ENCODE assay signal across 1 cellular context in the genomic region with DNA sequence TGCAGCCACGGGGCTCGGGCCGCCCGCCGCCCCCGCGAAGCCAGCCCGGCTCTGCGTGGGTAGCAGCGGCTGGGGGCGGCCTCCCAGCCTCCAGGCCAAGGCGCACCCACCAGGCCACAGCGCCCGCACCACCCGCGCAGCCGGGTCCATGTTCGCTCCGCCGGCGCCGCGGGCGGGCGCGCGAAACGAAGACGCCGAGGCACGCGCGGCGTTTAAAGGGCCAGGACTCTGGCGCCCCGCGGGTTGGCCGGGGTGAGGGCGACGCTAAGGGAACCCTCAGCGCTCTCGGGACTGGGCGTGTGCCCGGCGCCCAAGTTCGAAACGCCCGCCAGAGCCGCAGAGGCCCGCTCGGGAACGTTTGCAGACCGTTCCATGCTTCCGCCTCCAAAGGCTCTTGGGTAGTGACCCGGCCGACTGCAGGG.
TF ChIP-seq lines count a peak whose summit lies in the region.

A gene (minus strand): TSS at position 162 of the 422 bp plus-strand sequence. CDS start 12 bp downstream, at position 150.

TF ChIP-seq in HepG2, 621 proteins besides CTCF, POLR2A, EP300 and RAD21 (continued from another document and continues in another):
- TF ChIP-seq, protein P1, sequence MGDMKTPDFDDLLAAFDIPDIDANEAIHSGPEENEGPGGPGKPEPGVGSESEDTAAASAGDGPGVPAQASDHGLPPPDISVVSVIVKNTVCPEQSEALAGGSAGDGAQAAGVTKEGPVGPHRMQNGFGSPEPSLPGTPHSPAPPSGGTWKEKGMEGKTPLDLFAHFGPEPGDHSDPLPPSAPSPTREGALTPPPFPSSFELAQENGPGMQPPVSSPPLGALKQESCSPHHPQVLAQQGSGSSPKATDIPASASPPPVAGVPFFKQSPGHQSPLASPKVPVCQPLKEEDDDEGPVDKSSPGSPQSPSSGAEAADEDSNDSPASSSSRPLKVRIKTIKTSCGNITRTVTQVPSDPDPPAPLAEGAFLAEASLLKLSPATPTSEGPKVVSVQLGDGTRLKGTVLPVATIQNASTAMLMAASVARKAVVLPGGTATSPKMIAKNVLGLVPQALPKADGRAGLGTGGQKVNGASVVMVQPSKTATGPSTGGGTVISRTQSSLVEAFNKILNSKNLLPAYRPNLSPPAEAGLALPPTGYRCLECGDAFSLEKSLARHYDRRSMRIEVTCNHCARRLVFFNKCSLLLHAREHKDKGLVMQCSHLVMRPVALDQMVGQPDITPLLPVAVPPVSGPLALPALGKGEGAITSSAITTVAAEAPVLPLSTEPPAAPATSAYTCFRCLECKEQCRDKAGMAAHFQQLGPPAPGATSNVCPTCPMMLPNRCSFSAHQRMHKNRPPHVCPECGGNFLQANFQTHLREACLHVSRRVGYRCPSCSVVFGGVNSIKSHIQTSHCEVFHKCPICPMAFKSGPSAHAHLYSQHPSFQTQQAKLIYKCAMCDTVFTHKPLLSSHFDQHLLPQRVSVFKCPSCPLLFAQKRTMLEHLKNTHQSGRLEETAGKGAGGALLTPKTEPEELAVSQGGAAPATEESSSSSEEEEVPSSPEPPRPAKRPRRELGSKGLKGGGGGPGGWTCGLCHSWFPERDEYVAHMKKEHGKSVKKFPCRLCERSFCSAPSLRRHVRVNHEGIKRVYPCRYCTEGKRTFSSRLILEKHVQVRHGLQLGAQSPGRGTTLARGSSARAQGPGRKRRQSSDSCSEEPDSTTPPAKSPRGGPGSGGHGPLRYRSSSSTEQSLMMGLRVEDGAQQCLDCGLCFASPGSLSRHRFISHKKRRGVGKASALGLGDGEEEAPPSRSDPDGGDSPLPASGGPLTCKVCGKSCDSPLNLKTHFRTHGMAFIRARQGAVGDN (CRISPR knock-in tag; IDR thresholded peaks at IDR 0.05): peak; percentile 70; the same call in 1 of the 2 replicates
- TF ChIP-seq, protein P2, sequence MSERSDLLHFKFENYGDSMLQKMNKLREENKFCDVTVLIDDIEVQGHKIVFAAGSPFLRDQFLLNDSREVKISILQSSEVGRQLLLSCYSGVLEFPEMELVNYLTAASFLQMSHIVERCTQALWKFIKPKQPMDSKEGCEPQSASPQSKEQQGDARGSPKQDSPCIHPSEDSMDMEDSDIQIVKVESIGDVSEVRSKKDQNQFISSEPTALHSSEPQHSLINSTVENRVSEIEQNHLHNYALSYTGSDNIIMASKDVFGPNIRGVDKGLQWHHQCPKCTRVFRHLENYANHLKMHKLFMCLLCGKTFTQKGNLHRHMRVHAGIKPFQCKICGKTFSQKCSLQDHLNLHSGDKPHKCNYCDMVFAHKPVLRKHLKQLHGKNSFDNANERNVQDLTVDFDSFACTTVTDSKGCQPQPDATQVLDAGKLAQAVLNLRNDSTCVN (CRISPR knock-in tag; IDR thresholded peaks at IDR 0.05; ENCODE audit: borderline replicate concordance): no peak
- TF ChIP-seq SALL2 (CRISPR knock-in tag; IDR thresholded peaks at IDR 0.05) (peak; percentile 21; the same call in 1 of the 2 replicates), TRIM24 (CRISPR knock-in tag; IDR thresholded peaks at IDR 0.05) (no peak), MYNN (CRISPR knock-in tag; IDR thresholded peaks at IDR 0.05; ENCODE audit: low read depth) (no peak), SRY (CRISPR knock-in tag; IDR thresholded peaks at IDR 0.05) (0 out of 2 replicates have a peak, but pooled peaks have one; percentile 79), SMAD1 (CRISPR knock-in tag; IDR thresholded peaks at IDR 0.05; ENCODE audit: borderline replicate concordance, low read depth) (no peak), SMYD3 (CRISPR knock-in tag; IDR thresholded peaks at IDR 0.05) (no peak), GATAD2A (CRISPR knock-in tag; IDR thresholded peaks at IDR 0.05) (no peak), ELF3 (CRISPR knock-in tag; IDR thresholded peaks at IDR 0.05) (no peak; the same call in 1 of the 2 replicates), ZNF7 (CRISPR knock-in tag; IDR thresholded peaks at IDR 0.05) (no peak), PPARG (CRISPR knock-in tag; conservative IDR thresholded peaks at IDR 0.05) (no peak), FOSL1 (CRISPR knock-in tag; IDR thresholded peaks at IDR 0.05; ENCODE audit: borderline replicate concordance) (no peak), GABPB1 (CRISPR knock-in tag; IDR thresholded peaks at IDR 0.05) (no peak), NCOA2 (CRISPR knock-in tag; IDR thresholded peaks at IDR 0.05) (no peak), ARNT2 (CRISPR knock-in tag; IDR thresholded peaks at IDR 0.05; ENCODE audit: low read depth) (no peak), RBAK (CRISPR knock-in tag; IDR thresholded peaks at IDR 0.05) (no peak), JUN (CRISPR knock-in tag; IDR thresholded peaks at IDR 0.05) (no peak), AHR (CRISPR knock-in tag; IDR thresholded peaks at IDR 0.05) (0 out of 2 replicates have a peak, but pooled peaks have one; percentile 31), ZFX (CRISPR knock-in tag; IDR thresholded peaks at IDR 0.05; ENCODE audit: low read depth) (peak; percentile 85), THYN1 (CRISPR knock-in tag; IDR thresholded peaks at IDR 0.05; ENCODE audit: borderline replicate concordance, low read depth) (no peak), RBM39 (IDR thresholded peaks at IDR 0.05; ENCODE audit: low read depth, low read length, poor library complexity, severe bottlenecking) (no peak), ZNF761 (CRISPR knock-in tag; conservative IDR thresholded peaks at IDR 0.05) (no peak; the same call in 1 of the 2 replicates)
- TF ChIP-seq, protein P3, sequence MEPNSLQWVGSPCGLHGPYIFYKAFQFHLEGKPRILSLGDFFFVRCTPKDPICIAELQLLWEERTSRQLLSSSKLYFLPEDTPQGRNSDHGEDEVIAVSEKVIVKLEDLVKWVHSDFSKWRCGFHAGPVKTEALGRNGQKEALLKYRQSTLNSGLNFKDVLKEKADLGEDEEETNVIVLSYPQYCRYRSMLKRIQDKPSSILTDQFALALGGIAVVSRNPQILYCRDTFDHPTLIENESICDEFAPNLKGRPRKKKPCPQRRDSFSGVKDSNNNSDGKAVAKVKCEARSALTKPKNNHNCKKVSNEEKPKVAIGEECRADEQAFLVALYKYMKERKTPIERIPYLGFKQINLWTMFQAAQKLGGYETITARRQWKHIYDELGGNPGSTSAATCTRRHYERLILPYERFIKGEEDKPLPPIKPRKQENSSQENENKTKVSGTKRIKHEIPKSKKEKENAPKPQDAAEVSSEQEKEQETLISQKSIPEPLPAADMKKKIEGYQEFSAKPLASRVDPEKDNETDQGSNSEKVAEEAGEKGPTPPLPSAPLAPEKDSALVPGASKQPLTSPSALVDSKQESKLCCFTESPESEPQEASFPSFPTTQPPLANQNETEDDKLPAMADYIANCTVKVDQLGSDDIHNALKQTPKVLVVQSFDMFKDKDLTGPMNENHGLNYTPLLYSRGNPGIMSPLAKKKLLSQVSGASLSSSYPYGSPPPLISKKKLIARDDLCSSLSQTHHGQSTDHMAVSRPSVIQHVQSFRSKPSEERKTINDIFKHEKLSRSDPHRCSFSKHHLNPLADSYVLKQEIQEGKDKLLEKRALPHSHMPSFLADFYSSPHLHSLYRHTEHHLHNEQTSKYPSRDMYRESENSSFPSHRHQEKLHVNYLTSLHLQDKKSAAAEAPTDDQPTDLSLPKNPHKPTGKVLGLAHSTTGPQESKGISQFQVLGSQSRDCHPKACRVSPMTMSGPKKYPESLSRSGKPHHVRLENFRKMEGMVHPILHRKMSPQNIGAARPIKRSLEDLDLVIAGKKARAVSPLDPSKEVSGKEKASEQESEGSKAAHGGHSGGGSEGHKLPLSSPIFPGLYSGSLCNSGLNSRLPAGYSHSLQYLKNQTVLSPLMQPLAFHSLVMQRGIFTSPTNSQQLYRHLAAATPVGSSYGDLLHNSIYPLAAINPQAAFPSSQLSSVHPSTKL (CRISPR knock-in tag; IDR thresholded peaks at IDR 0.05): 0 out of 2 replicates have a peak, but pooled peaks have one; percentile 6
- TF ChIP-seq, protein P4, sequence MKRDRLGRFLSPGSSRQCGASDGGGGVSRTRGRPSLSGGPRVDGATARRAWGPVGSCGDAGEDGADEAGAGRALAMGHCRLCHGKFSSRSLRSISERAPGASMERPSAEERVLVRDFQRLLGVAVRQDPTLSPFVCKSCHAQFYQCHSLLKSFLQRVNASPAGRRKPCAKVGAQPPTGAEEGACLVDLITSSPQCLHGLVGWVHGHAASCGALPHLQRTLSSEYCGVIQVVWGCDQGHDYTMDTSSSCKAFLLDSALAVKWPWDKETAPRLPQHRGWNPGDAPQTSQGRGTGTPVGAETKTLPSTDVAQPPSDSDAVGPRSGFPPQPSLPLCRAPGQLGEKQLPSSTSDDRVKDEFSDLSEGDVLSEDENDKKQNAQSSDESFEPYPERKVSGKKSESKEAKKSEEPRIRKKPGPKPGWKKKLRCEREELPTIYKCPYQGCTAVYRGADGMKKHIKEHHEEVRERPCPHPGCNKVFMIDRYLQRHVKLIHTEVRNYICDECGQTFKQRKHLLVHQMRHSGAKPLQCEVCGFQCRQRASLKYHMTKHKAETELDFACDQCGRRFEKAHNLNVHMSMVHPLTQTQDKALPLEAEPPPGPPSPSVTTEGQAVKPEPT (CRISPR knock-in tag; IDR thresholded peaks at IDR 0.05; ENCODE audit: low read depth): 0 out of 2 replicates have a peak, but pooled peaks have one; percentile 8
- TF ChIP-seq, protein P5, sequence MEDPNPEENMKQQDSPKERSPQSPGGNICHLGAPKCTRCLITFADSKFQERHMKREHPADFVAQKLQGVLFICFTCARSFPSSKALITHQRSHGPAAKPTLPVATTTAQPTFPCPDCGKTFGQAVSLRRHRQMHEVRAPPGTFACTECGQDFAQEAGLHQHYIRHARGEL (CRISPR knock-in tag; IDR thresholded peaks at IDR 0.05): no peak
- TF ChIP-seq, protein P6, sequence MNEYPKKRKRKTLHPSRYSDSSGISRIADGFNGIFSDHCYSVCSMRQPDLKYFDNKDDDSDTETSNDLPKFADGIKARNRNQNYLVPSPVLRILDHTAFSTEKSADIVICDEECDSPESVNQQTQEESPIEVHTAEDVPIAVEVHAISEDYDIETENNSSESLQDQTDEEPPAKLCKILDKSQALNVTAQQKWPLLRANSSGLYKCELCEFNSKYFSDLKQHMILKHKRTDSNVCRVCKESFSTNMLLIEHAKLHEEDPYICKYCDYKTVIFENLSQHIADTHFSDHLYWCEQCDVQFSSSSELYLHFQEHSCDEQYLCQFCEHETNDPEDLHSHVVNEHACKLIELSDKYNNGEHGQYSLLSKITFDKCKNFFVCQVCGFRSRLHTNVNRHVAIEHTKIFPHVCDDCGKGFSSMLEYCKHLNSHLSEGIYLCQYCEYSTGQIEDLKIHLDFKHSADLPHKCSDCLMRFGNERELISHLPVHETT (CRISPR knock-in tag; conservative IDR thresholded peaks at IDR 0.05): 0 out of 2 replicates have a peak, but pooled peaks have one; percentile 10
- TF ChIP-seq, protein P7, sequence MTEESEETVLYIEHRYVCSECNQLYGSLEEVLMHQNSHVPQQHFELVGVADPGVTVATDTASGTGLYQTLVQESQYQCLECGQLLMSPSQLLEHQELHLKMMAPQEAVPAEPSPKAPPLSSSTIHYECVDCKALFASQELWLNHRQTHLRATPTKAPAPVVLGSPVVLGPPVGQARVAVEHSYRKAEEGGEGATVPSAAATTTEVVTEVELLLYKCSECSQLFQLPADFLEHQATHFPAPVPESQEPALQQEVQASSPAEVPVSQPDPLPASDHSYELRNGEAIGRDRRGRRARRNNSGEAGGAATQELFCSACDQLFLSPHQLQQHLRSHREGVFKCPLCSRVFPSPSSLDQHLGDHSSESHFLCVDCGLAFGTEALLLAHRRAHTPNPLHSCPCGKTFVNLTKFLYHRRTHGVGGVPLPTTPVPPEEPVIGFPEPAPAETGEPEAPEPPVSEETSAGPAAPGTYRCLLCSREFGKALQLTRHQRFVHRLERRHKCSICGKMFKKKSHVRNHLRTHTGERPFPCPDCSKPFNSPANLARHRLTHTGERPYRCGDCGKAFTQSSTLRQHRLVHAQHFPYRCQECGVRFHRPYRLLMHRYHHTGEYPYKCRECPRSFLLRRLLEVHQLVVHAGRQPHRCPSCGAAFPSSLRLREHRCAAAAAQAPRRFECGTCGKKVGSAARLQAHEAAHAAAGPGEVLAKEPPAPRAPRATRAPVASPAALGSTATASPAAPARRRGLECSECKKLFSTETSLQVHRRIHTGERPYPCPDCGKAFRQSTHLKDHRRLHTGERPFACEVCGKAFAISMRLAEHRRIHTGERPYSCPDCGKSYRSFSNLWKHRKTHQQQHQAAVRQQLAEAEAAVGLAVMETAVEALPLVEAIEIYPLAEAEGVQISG (CRISPR knock-in tag; IDR thresholded peaks at IDR 0.05): peak; percentile 57; the same call in 1 of the 2 replicates
- TF ChIP-seq, protein P8, sequence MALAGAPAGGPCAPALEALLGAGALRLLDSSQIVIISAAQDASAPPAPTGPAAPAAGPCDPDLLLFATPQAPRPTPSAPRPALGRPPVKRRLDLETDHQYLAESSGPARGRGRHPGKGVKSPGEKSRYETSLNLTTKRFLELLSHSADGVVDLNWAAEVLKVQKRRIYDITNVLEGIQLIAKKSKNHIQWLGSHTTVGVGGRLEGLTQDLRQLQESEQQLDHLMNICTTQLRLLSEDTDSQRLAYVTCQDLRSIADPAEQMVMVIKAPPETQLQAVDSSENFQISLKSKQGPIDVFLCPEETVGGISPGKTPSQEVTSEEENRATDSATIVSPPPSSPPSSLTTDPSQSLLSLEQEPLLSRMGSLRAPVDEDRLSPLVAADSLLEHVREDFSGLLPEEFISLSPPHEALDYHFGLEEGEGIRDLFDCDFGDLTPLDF (CRISPR knock-in tag; IDR thresholded peaks at IDR 0.05): no peak
- TF ChIP-seq, protein P9, sequence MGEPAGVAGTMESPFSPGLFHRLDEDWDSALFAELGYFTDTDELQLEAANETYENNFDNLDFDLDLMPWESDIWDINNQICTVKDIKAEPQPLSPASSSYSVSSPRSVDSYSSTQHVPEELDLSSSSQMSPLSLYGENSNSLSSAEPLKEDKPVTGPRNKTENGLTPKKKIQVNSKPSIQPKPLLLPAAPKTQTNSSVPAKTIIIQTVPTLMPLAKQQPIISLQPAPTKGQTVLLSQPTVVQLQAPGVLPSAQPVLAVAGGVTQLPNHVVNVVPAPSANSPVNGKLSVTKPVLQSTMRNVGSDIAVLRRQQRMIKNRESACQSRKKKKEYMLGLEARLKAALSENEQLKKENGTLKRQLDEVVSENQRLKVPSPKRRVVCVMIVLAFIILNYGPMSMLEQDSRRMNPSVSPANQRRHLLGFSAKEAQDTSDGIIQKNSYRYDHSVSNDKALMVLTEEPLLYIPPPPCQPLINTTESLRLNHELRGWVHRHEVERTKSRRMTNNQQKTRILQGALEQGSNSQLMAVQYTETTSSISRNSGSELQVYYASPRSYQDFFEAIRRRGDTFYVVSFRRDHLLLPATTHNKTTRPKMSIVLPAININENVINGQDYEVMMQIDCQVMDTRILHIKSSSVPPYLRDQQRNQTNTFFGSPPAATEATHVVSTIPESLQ (CRISPR knock-in tag; conservative IDR thresholded peaks at IDR 0.05): no peak
- TF ChIP-seq, protein P10, sequence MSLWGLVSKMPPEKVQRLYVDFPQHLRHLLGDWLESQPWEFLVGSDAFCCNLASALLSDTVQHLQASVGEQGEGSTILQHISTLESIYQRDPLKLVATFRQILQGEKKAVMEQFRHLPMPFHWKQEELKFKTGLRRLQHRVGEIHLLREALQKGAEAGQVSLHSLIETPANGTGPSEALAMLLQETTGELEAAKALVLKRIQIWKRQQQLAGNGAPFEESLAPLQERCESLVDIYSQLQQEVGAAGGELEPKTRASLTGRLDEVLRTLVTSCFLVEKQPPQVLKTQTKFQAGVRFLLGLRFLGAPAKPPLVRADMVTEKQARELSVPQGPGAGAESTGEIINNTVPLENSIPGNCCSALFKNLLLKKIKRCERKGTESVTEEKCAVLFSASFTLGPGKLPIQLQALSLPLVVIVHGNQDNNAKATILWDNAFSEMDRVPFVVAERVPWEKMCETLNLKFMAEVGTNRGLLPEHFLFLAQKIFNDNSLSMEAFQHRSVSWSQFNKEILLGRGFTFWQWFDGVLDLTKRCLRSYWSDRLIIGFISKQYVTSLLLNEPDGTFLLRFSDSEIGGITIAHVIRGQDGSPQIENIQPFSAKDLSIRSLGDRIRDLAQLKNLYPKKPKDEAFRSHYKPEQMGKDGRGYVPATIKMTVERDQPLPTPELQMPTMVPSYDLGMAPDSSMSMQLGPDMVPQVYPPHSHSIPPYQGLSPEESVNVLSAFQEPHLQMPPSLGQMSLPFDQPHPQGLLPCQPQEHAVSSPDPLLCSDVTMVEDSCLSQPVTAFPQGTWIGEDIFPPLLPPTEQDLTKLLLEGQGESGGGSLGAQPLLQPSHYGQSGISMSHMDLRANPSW (CRISPR knock-in tag; IDR thresholded peaks at IDR 0.05; ENCODE audit: borderline replicate concordance): no peak
